ENCODE assay signal across 8 cellular contexts in the genomic region with DNA sequence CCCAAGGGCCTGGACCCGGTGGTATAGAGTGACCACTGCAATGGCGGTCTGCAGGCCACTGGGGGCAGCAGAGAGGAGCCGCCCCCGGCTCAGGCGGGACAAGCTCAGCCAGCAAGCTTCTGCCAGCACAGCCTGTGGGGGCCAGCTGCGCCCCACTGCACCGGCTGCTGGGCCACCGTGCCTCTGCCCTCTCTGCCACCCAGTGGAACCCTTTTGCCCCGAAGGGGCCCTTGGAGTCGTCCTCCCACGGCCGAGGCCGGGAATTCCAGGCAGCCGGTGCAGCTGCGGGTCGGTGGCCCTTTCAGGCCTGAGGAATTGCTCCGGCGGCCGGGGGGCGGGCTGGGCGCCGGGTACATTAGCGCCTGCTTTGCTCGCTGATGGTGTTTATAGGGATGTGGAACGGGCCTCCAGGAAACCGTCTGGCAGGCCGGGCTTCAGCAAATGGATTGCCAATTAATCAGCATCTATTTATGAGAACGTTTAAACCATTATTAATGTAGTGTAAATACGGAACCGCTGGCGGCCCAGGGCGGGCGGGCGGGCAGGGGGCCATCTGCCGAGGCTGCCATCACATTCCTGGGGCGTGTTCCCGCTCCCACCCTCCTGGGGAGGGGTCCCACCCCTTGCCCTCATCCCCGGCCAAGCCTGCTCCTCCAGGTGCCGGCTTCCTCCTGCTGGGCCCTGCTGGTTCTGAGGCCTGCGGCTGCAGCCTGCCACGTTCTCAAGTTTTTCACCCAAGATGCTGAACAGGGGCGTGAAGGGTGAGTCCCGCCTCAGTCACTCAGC.
DNase-seq lines count a peak whose midpoint lies in the region; ATAC-seq and TF ChIP-seq lines count a peak whose summit lies in the region.

No MANE protein-coding gene starts in this region.

- H3K27ac ChIP-seq in prostate gland, result no peak overlapping the region

- in situ Hi-C loops in ACHN (cut with HindIII; ENCODE audit: low pct_ligation_motif_present, low pct_unique_long_range_greater_than_20kb, low sequenced_read_pairs), result no loop called here

- H3K36me3 Mint-ChIP-seq in activated naive CD8-positive, alpha-beta T cell treated with anti-CD3 and anti-CD28 coated beads for 36 hours, result no peaks in the 10 kb centered on the region

- TF ChIP-seq POLR2A in prostate gland (IDR thresholded peaks at IDR 0.05), result no peak

- ATAC-seq in GM18498 (IDR thresholded peaks at IDR 0.05; ENCODE audit: unreplicated experiment) (peak; percentile 52), left cardiac atrium (peak; percentile 91 to 95), HG03378 (IDR thresholded peaks at IDR 0.05; ENCODE audit: unreplicated experiment) (no peak)

- no peak overlapping the region for H3K4me3 Mint-ChIP-seq in activated naive CD8-positive, alpha-beta T cell treated with anti-CD3 and anti-CD28 coated beads for 36 hours

- intact Hi-C loops in left cardiac atrium (cut with DNase I), result loop anchor here (5.0 to 10.0 kb wide), 2 partner anchors 127 to 135 kb away; partner anchors contain the start of gene BARX1 (in 1 of the 2)
- intact Hi-C loops in prostate gland (cut with DNase I), result no loop called here

- H3K36me3 ChIP-seq in prostate gland, result no peaks in the 10 kb centered on the region

- no peaks in the 10 kb centered on the region for H3K9me3 ChIP-seq in prostate gland

- H3K4me1 ChIP-seq in prostate gland (replicated peaks), result peaks cover 2% of the 10 kb centered on the region

- H3K27me3 ChIP-seq in prostate gland (replicated peaks; ENCODE audit: insufficient read depth), result no peaks in the 10 kb centered on the region

- peaks cover 6% of the 10 kb centered on the region for H3K4me1 Mint-ChIP-seq in activated naive CD8-positive, alpha-beta T cell treated with anti-CD3 and anti-CD28 coated beads for 36 hours

- DNase-seq in ACHN, result peak; percentile 37
- peak; percentile 72 for DNase-seq in NCI-H510A treated with DMSO at 0.1 percent for 48 hours (lab: John Stamatoyannopoulos, UW)
- DNase-seq in activated naive CD8-positive, alpha-beta T cell treated with anti-CD3 and anti-CD28 coated beads for 36 hours, result peak; percentile 61
- DNase-seq in left cardiac atrium, result peak; percentile 53
- DNase-seq in prostate gland (ENCODE audit: low spot score), result no peak
- DNase-seq in GOT3 (lab: John Stamatoyannopoulos, UW), result no peak

- WGBS in prostate gland, result 10% methylated on average over 35 of the region's 43 CpGs

- peaks cover 40% of the 10 kb centered on the region for H3K27me3 Mint-ChIP-seq in activated naive CD8-positive, alpha-beta T cell treated with anti-CD3 and anti-CD28 coated beads for 36 hours

- H3K9me3 Mint-ChIP-seq in activated naive CD8-positive, alpha-beta T cell treated with anti-CD3 and anti-CD28 coated beads for 36 hours, result peaks cover 1% of the 10 kb centered on the region

- no peak overlapping the region for H3K27ac Mint-ChIP-seq in activated naive CD8-positive, alpha-beta T cell treated with anti-CD3 and anti-CD28 coated beads for 36 hours

- TF ChIP-seq CTCF in prostate gland (IDR thresholded peaks at IDR 0.05), result peak; percentile 22 to 69 (median 50)

- peak overlapping the region; percentile 6 to 19 for H3K4me3 ChIP-seq in prostate gland

Comparison
In these comparisons a context has a peak if more than half of its experiments do, and no peak if none do; other contexts are left out.
1. DNase-seq: peak in ACHN (single experiment), NCI-H510A treated with DMSO at 0.1 percent for 48 hours (single experiment), activated naive CD8-positive, alpha-beta T cell treated with anti-CD3 and anti-CD28 coated beads for 36 hours (single experiment) and left cardiac atrium (single experiment); none in prostate gland (single experiment) and GOT3 (single experiment).